Comparison of ENCODE assay signal across 12 cellular contexts in genomic region chr6:35725081-35725708, GRCh38. TPM values are rescaled to one million over a fixed set of nuclear protein-coding genes. Genes with fewer than 3 reads are reported as not detected.
DNase-seq lines count a peak whose midpoint lies in the region; ATAC-seq, FAIRE-seq and TF ChIP-seq lines count a peak whose summit lies in the region.
"Had no signal": no experiment of that assay in that cellular context is flagged by ENCODE, and none has a peak within 500 bp of the region (broad histone marks: within the 10 kb centered on the region; RNA-seq: fewer than 3 reads in every experiment).

No MANE protein-coding gene starts in this region.

- no peaks in the 10 kb centered on the region for H3K36me3 ChIP-seq in mammary epithelial cell (ENCODE audit: insufficient read depth, low read length)
- H3K36me3 ChIP-seq in muscle layer of duodenum (ENCODE audit: control insufficient read depth in 1 of 2, insufficient read depth in 2 of 2, low read length in 2 of 2) = no peaks in the 10 kb centered on the region
- H3K36me3 ChIP-seq in tibial artery = no peaks in the 10 kb centered on the region

- in situ Hi-C loops in mammary epithelial cell (cut with MboI; ENCODE audit: low sequenced_read_pairs in 2 of 2) = loop anchor here (5.0 to 25.0 kb wide), 3 partner anchors 33 to 438 kb away; partner anchors contain the start of genes DEF6 (in 1 of the 2) and FKBP5 (in 1 of the 2)

- peak overlapping the region; percentile 47 for H3K4me2 ChIP-seq in mammary epithelial cell (ENCODE audit: insufficient read depth, low read depth, low read length)

- WGBS in mammary epithelial cell (ENCODE audit: low coverage, missing lambda C conversion rate) = 90% methylated on average over 5 of the region's 5 CpGs

- no peaks in the 10 kb centered on the region for H3K9me3 Mint-ChIP-seq in activated naive CD4-positive, alpha-beta T cell treated with anti-CD3 and anti-CD28 coated beads, Interleukin-2, amount 50 U/mL, for 24 hours

- no peak for TF ChIP-seq CTCF in mammary epithelial cell (conservative IDR thresholded peaks at IDR 0.05 in 1 of 2, IDR thresholded peaks at IDR 0.05 in 1 of 2; ENCODE audit: extremely low read depth in 1 of 2, insufficient read depth in 1 of 2, low read depth in 1 of 2, low read length in 2 of 2)
- no peak for TF ChIP-seq CTCF in tibial artery (IDR thresholded peaks at IDR 0.05)

- no peaks in the 10 kb centered on the region for H3K36me3 Mint-ChIP-seq in activated naive CD4-positive, alpha-beta T cell treated with anti-CD3 and anti-CD28 coated beads, Interleukin-2, amount 50 U/mL, for 24 hours

- dilution Hi-C loops in mammary epithelial cell (cut with HindIII; ENCODE audit: low sequenced_read_pairs) = loop anchor here (5.0 kb wide), 2 partner anchors 33 to 68 kb away; no protein-coding TSS in a partner anchor

- H3K4me3 ChIP-seq in mammary epithelial cell (replicated peaks in 1 of 3; ENCODE audit: insufficient read depth in 1 of 3, low read depth in 2 of 3, low read length in 3 of 3) = no peak overlapping the region
- H3K4me3 ChIP-seq in muscle layer of duodenum (ENCODE audit: low read depth in 1 of 2, low read length in 2 of 2) = peak overlapping the region in 1 of 2 donors; percentile 37
- H3K4me3 ChIP-seq in tibial artery = peak overlapping the region in 1 of 2 donors; percentile 14
- H3K4me3 ChIP-seq: GM12878 had no signal

- H4K20me1 ChIP-seq in mammary epithelial cell (ENCODE audit: insufficient read depth, low read length) = no peaks in the 10 kb centered on the region

- no peak for DNase-seq in activated naive CD4-positive, alpha-beta T cell (lab: John Stamatoyannopoulos, UW)
- DNase-seq in mammary epithelial cell (no peak), tibial artery (no peak), GM12892 (ENCODE audit: insufficient read length) (no peak), mucosa of gallbladder (ENCODE audit: low spot score) (no peak)
- DNase-seq: NCI-H1436 treated with DMSO at 0.1 percent for 48 hours; stimulated activated CD4-positive, alpha-beta T cell treated with anti-CD3 and anti-CD28 coated beads, Interleukin-2, amount 100 ng/mL, for 24 hours had no signal

- no TSS peak for BruUV-seq in mammary epithelial cell (replicated peaks; lab: Mats Ljungman, UMichigan)

- H3K27ac ChIP-seq in mammary epithelial cell (ENCODE audit: insufficient read depth, low read depth, low read length) (peak overlapping the region; percentile 87), muscle layer of duodenum (ENCODE audit: low read length) (peak overlapping the region; percentile 95), tibial artery (peak overlapping the region; percentile 97 to 99)

- ATAC-seq in GM21381 (IDR thresholded peaks at IDR 0.05; ENCODE audit: unreplicated experiment) = no peak
- ATAC-seq: GM12878 had no signal

- no peak overlapping the region for H3K4me3 Mint-ChIP-seq in activated naive CD4-positive, alpha-beta T cell treated with anti-CD3 and anti-CD28 coated beads, Interleukin-2, amount 50 U/mL, for 24 hours

- intact Hi-C loops in mammary epithelial cell (cut with micrococcal nuclease) = no loop called here
- intact Hi-C loops in tibial artery (cut with DNase I; ENCODE audit: low total_unique reads) = loop anchor here (5.0 kb wide), 1 partner anchor 123 kb away; no protein-coding TSS in a partner anchor

- peak overlapping the region; percentile 88 for H3K9ac ChIP-seq in mammary epithelial cell (ENCODE audit: insufficient read depth, low read length)

- H3K4me1 Mint-ChIP-seq in activated naive CD4-positive, alpha-beta T cell treated with anti-CD3 and anti-CD28 coated beads, Interleukin-2, amount 50 U/mL, for 24 hours = peaks cover 83% of the 10 kb centered on the region

- no peaks in the 10 kb centered on the region for H3K9me3 ChIP-seq in mammary epithelial cell (replicated peaks; ENCODE audit: insufficient read depth, low read length)
- H3K9me3 ChIP-seq in muscle layer of duodenum (ENCODE audit: control insufficient read depth in 1 of 2, low read length in 2 of 2) = no peaks in the 10 kb centered on the region
- H3K9me3 ChIP-seq in tibial artery = no peaks in the 10 kb centered on the region

- peak overlapping the region; percentile 43 for H2AFZ ChIP-seq in mammary epithelial cell (ENCODE audit: low read depth, low read length)

- FAIRE-seq in GM12892 (lab: Jason Lieb, UNC) = no peak
- FAIRE-seq: GM12878 had no signal

- peak overlapping the region; percentile 81 for H3K27ac Mint-ChIP-seq in activated naive CD4-positive, alpha-beta T cell treated with anti-CD3 and anti-CD28 coated beads, Interleukin-2, amount 50 U/mL, for 24 hours

- no peaks in the 10 kb centered on the region for H3K79me2 ChIP-seq in mammary epithelial cell (ENCODE audit: insufficient read depth, low read length)

- no peaks in the 10 kb centered on the region for H3K27me3 ChIP-seq in mammary epithelial cell (ENCODE audit: insufficient read depth, low read length)
- no peaks in the 10 kb centered on the region for H3K27me3 ChIP-seq in muscle layer of duodenum (ENCODE audit: low read depth, low read length)
- no peaks in the 10 kb centered on the region for H3K27me3 ChIP-seq in tibial artery

- no peak for TF ChIP-seq POLR2A in GM12892 (IDR thresholded peaks at IDR 0.05; ENCODE audit: low read depth, low read length)

- CTCF ChIA-PET in mammary epithelial cell (lab: Charles Lee; ENCODE audit: low non-redundant PET) = interaction anchor here (0.6 kb wide), 1 partner anchor 33 kb away, joined by 4 read pairs; no protein-coding TSS in a partner anchor

- H3K27me3 Mint-ChIP-seq in activated naive CD4-positive, alpha-beta T cell treated with anti-CD3 and anti-CD28 coated beads, Interleukin-2, amount 50 U/mL, for 24 hours = no peaks in the 10 kb centered on the region

- peaks cover 53% of the 10 kb centered on the region for H3K4me1 ChIP-seq in mammary epithelial cell (ENCODE audit: insufficient read depth, low read length)
- peaks cover 51 to 55% of the 10 kb centered on the region in 2 donors for H3K4me1 ChIP-seq in muscle layer of duodenum (ENCODE audit: control insufficient read depth in 1 of 2, insufficient read depth in 2 of 2, low read length in 2 of 2)
- peaks cover 6 to 96% (median 89%) of the 10 kb centered on the region in 4 donors for H3K4me1 ChIP-seq in tibial artery

RNA-seq across cellular contexts. Expression of gene ARMC12, which starts 11.6 kb away (rescaled TPM):
- total RNA-seq in mammary epithelial cell = under 1 TPM in 1 of 2 donors, not detected in 1; 0.73 TPM
- 0.32 TPM for polyA plus RNA-seq in mammary epithelial cell
- polyA minus RNA-seq in mammary epithelial cell = not detected
- 0.30 TPM for polyA plus RNA-seq in GM12892 (2012; ENCODE audit: missing spikeins)
- total RNA-seq in mucosa of gallbladder = 1.1 TPM

RNA-seq across cellular contexts. Expression of gene FKBP5, which starts 36.5 kb away (rescaled TPM):
- total RNA-seq in mammary epithelial cell (10 to 100 TPM; 60.7 to 97.9 TPM), mucosa of gallbladder (174 TPM)
- 57.9 TPM for polyA plus RNA-seq in mammary epithelial cell
- 96.0 TPM for polyA minus RNA-seq in mammary epithelial cell
- 34.9 TPM for polyA plus RNA-seq in GM12892 (2012; ENCODE audit: missing spikeins)

RNA-seq across cellular contexts. Expression of gene CLPSL2, which starts 51.2 kb away (rescaled TPM):
- total RNA-seq in mammary epithelial cell = not detected
- not detected for polyA plus RNA-seq in mammary epithelial cell
- not detected for polyA minus RNA-seq in mammary epithelial cell
- not detected for polyA plus RNA-seq in GM12892 (2012; ENCODE audit: missing spikeins)
- total RNA-seq in mucosa of gallbladder = not detected
- total RNA-seq: dermis microvascular lymphatic vessel endothelial cell had no signal

RNA-seq across cellular contexts. Expression of gene CLPSL1, which starts 55.6 kb away (rescaled TPM):
- total RNA-seq in mammary epithelial cell (not detected), mucosa of gallbladder (0.49 TPM)
- polyA plus RNA-seq in mammary epithelial cell = not detected
- not detected for polyA minus RNA-seq in mammary epithelial cell
- not detected for polyA plus RNA-seq in GM12892 (2012; ENCODE audit: missing spikeins)
- total RNA-seq: dermis microvascular lymphatic vessel endothelial cell, GM12878 had no signal
- polyA plus RNA-seq: GM12878 had no signal
